ENCODE assay signal across 8 cellular contexts in genomic region chr3:129441782-129442181, GRCh38. TPM values are rescaled to one million over a fixed set of nuclear protein-coding genes. Genes with fewer than 3 reads are reported as not detected.
DNase-seq lines count a peak whose midpoint lies in the region; ATAC-seq, FAIRE-seq and TF ChIP-seq lines count a peak whose summit lies in the region.

No MANE protein-coding gene starts in this region.

- no peak for TF ChIP-seq EP300 in transverse colon (IDR thresholded peaks at IDR 0.05; ENCODE audit: low read depth)

- TF ChIP-seq POLR2A in transverse colon (IDR thresholded peaks at IDR 0.05) (no peak), GM12892 (IDR thresholded peaks at IDR 0.05; ENCODE audit: low read depth, low read length) (no peak)

- no peaks in the 10 kb centered on the region for H3K9me3 ChIP-seq in transverse colon

- H3K4me3 ChIP-seq in HL-60 (replicated peaks; ENCODE audit: insufficient read depth, low read length) (no peak overlapping the region; the same call in 1 of the 2 replicates), transverse colon (no peak overlapping the region)

- H3K36me3 ChIP-seq in transverse colon, result peaks cover 0 to 4% (median 0%) of the 10 kb centered on the region in 4 donors

- no peak for ATAC-seq in HG02938 (IDR thresholded peaks at IDR 0.05; ENCODE audit: unreplicated experiment)

- intact Hi-C loops in transverse colon (cut with DNase I; ENCODE audit: low total_unique reads), result no loop called here

- WGBS in transverse colon (ENCODE audit: low coverage in 1 of 2), 2 donors, result 29 to 38% methylated on average over 4 of the region's 4 CpGs

- DNase-seq in AG08395 (ENCODE audit: low spot score) (peak; percentile 59), HL-60 (ENCODE audit: low read depth in 1 of 2, low spot score in 1 of 2) (peak in 1 of 2 experiments; percentile 30), transverse colon (no peak), SKM-1 treated with dmso at 0.1 percent for 144 hours (lab: John Stamatoyannopoulos, UW; ENCODE audit: unreplicated experiment) (no peak), GM12892 (ENCODE audit: insufficient read length) (no peak)

- FAIRE-seq in GM12892 (lab: Jason Lieb, UNC), result no peak

- no peaks in the 10 kb centered on the region for H3K27me3 ChIP-seq in HL-60 (ENCODE audit: insufficient read depth, poor library complexity, severe bottlenecking)
- no peaks in the 10 kb centered on the region for H3K27me3 ChIP-seq in layer of hippocampus (ENCODE audit: control insufficient read depth, insufficient read depth, low read length)
- no peaks in the 10 kb centered on the region for H3K27me3 ChIP-seq in transverse colon

- in situ Hi-C loops in transverse colon (cut with MboI; ENCODE audit: low pct_ligation_motif_present in 1 of 4, low pct_unique_long_range_greater_than_20kb in 1 of 4, low sequenced_read_pairs in 3 of 4), result no loop called here

- H3K27ac ChIP-seq in HL-60 (replicated peaks) (peak overlapping the region; percentile 95), angular gyrus (ENCODE audit: low read depth, low read length) (peak overlapping the region; percentile 66), layer of hippocampus (ENCODE audit: low read depth, low read length) (peak overlapping the region; percentile 8), transverse colon (peak overlapping the region; percentile 91 to 96 (median 92))

- TF ChIP-seq CTCF in HL-60 (IDR thresholded peaks at IDR 0.05; ENCODE audit: insufficient read depth, low read length) (no peak), transverse colon (IDR thresholded peaks at IDR 0.05) (no peak)

- H3K4me1 ChIP-seq in transverse colon, result peaks cover 15 to 44% (median 26%) of the 10 kb centered on the region in 4 donors

RNA-seq across cellular contexts. Expression of gene IFT122, which starts 1.8 kb away (rescaled TPM):
- 10 to 100 TPM; 15.0 to 77.6 (median 16.7) TPM for total RNA-seq in transverse colon
- 7.1 TPM for polyA plus RNA-seq in GM12892 (2012; ENCODE audit: missing spikeins)

RNA-seq across cellular contexts. Expression of gene MBD4, which starts 2.0 kb away (rescaled TPM):
- 10 to 100 TPM; 15.0 to 34.4 (median 30.4) TPM for total RNA-seq in transverse colon
- polyA plus RNA-seq in GM12892 (2012; ENCODE audit: missing spikeins), result 32.3 TPM

RNA-seq across cellular contexts. Expression of gene EFCAB12, which starts 13.3 kb away (rescaled TPM):
- under 1 TPM in 2 of 4 donors, not detected in 2; 0.14 to 0.32 TPM for total RNA-seq in transverse colon
- polyA plus RNA-seq in GM12892 (2012; ENCODE audit: missing spikeins), result 0.76 TPM

Comparison
In these comparisons a context has a peak if more than half of its experiments do, and no peak if none do; other contexts are left out.
1. H3K27ac ChIP-seq: peak in every context shown above with its lines; median percentile 95 in HL-60; 92 in transverse colon; 66 in angular gyrus; 8 in layer of hippocampus.